Comparison of ENCODE assay signal across 17 cellular contexts in the genomic region with DNA sequence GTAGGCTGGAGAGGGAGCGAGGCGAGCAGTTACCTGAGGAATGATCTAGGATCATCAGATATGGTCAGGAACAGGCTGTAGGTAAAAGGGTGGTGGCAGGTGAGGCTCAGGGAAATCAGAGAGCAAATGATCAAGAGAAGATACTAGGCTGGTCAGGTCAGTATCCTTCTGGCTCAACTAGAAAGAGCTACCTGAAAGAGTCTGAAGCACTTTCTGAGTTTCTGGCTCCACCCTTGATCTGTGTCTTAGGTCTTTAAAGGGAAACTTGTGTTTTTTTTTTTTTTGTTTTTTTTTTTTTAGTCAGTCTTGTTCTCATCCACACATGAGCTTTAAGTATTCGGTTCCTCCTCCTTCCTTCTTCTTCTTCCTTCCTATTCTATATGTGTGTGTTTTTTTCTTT. TPM values are rescaled to one million over a fixed set of nuclear protein-coding genes. Genes with fewer than 3 reads are reported as not detected.
DNase-seq lines count a peak whose midpoint lies in the region; ATAC-seq and TF ChIP-seq lines count a peak whose summit lies in the region.
"Had no signal": no experiment of that assay in that cellular context is flagged by ENCODE, and none has a peak within 500 bp of the region (broad histone marks: within the 10 kb centered on the region; RNA-seq: fewer than 3 reads in every experiment).

No MANE protein-coding gene starts in this region.

- DNase-seq in AML-193 (lab: John Stamatoyannopoulos, UW) (no peak), ureter (ENCODE audit: low spot score) (no peak), NCI-H1417 treated with DMSO at 0.1 percent for 48 hours (lab: John Stamatoyannopoulos, UW) (no peak), CD14-positive monocyte (ENCODE audit: low spot score) (no peak)
- DNase-seq: 8988T, COR-L47, NCI-H1048, NCI-H1694 treated with DMSO at 0.1 percent for 48 hours, NCI-H446 had no signal

- H3K27me3 Mint-ChIP-seq in CD14-positive monocyte (ENCODE audit: low read depth in 3 of 3): no peaks in the 10 kb centered on the region

- H3K9ac ChIP-seq in BLaER1: no peak overlapping the region

- no peak overlapping the region for H3K4me3 Mint-ChIP-seq in CD14-positive monocyte

- H3K27ac ChIP-seq in BLaER1: no peak overlapping the region
- H3K27ac ChIP-seq: C4-2B, HL-60, SK-N-MC had no signal

- H3K36me3 ChIP-seq in BLaER1: no peaks in the 10 kb centered on the region; the same call in 1 of the 2 replicates

- peaks cover 12% of the 10 kb centered on the region for H3K4me1 ChIP-seq in BLaER1

- no peaks in the 10 kb centered on the region for H3K9me3 Mint-ChIP-seq in CD14-positive monocyte

- no peaks in the 10 kb centered on the region for H3K36me3 Mint-ChIP-seq in CD14-positive monocyte

- H4K20me1 ChIP-seq in BLaER1: no peaks in the 10 kb centered on the region

- peak overlapping the region; percentile 45 for H3K4me2 ChIP-seq in BLaER1

- intact Hi-C loops in CD14-positive monocyte (cut with micrococcal nuclease): no loop called here

- no peak for TF ChIP-seq CTCF in CD14-positive monocyte (IDR thresholded peaks at IDR 0.05)

- no peak overlapping the region for H3K4me3 ChIP-seq in BLaER1
- H3K4me3 ChIP-seq: K562, SK-N-MC had no signal

- no peaks in the 10 kb centered on the region for H3K9me3 ChIP-seq in BLaER1

- no peaks in the 10 kb centered on the region for H3K4me1 Mint-ChIP-seq in CD14-positive monocyte

- no peaks in the 10 kb centered on the region for H3K27me3 ChIP-seq in BLaER1

- no peak overlapping the region for H3K27ac Mint-ChIP-seq in CD14-positive monocyte

- peak; percentile 45 for ATAC-seq in GM18870 (IDR thresholded peaks at IDR 0.05; ENCODE audit: unreplicated experiment)
- ATAC-seq in GM21723 (IDR thresholded peaks at IDR 0.05; ENCODE audit: unreplicated experiment): peak; percentile 58
- ATAC-seq in HG03442 (IDR thresholded peaks at IDR 0.05; ENCODE audit: unreplicated experiment): peak; percentile 41
- ATAC-seq: K562 had no signal

RNA-seq across cellular contexts. Expression of a gene that starts 10.5 kb away (rescaled TPM):
- total RNA-seq in ureter: 26.4 TPM
- polyA plus RNA-seq in CD14-positive monocyte: under 1 TPM in 1 of 2 donors, not detected in 1; 0.17 TPM
